ENCODE assay signal across 21 cellular contexts in the genomic region with DNA sequence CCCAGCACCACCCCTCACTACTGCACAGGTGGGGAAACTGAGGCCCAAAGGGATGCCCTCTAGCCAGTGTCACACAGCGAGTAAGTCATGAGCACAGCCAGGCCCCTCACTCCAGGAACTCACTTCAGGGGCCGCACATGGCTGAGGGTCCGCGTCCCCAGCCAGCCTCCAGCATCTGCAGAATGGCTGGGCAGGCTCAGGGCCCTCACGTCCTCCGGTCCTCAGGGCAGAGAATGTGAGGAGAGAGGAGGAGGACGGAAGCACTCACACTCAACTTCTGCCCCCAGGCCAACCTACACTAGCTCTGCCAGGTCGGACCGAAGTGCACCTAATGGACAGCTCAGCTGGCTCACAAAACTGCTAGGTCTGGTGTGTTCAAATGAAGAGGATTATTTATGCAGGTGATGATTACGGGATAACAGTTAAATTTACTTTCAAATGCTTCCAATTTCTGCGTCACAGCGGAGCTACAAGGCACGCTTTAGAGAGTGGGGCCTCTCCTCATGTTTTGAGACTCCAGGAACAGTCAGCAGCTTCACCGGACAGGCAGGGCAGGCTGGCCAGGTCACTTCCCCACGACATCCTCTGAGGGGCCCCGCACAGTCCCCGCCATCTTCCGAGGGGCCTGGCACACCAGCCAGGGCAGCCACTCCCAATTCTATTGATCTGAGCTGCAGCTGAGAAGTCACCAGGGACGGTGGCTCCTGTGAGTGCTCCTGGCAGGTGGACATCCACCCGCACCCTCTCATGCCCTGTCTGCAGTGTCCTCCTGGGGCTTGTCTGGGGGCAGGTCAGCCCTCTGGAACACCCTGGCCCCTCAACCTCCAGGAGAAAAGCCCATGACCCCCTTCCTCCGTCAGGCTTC. TPM values are rescaled to one million over a fixed set of nuclear protein-coding genes. Genes with fewer than 3 reads are reported as not detected.
A peak's percentile ranks its signal among the peaks of the same experiment; 100 is the strongest.
DNase-seq lines count a peak whose midpoint lies in the region; ATAC-seq and TF ChIP-seq lines count a peak whose summit lies in the region.
"Had no signal": no experiment of that assay in that cellular context is flagged by ENCODE, and none has a peak within 500 bp of the region (broad histone marks: within the 10 kb centered on the region; RNA-seq: fewer than 3 reads in every experiment).

No MANE protein-coding gene starts in this region.

- DNase-seq in right cardiac atrium = peak in 2 of 3 donors; percentile 6 to 26
- DNase-seq in left cardiac atrium = no peak
- DNase-seq in endodermal cell = no peak
- DNase-seq in nephron progenitor cell = peak; percentile 2
- DNase-seq in upper lobe of right lung = peak; percentile 41
- DNase-seq in SW 1271 (lab: John Stamatoyannopoulos, UW) = no peak
- DNase-seq in H7 = no peak
- DNase-seq: activated CD4-positive, alpha-beta T cell treated with anti-CD3 and anti-CD28 coated beads, Interleukin-2, amount 10 ng/mL, durations not matched to agents 7 days and 5 days; activated gamma-delta T cell treated with Interleukin-2 at 50 U/mL for 16 hours; amniotic stem cell; CD4-positive, alpha-beta memory T cell; DMS53; immature natural killer cell; KBM-7; NCI-H1436 treated with DMSO at 0.1 percent for 48 hours; NCI-H524 treated with DMSO at 0.1 percent for 48 hours had no signal

- H3K27ac Mint-ChIP-seq in endodermal cell = peak overlapping the region; percentile 63
- H3K27ac Mint-ChIP-seq in nephron progenitor cell = no peak overlapping the region
- H3K27ac Mint-ChIP-seq: activated CD4-positive, alpha-beta T cell treated with anti-CD3 and anti-CD28 coated beads, Interleukin-2, amount 10 ng/mL, durations not matched to agents 7 days and 5 days; immature natural killer cell; T-helper 17 cell had no signal

- WGBS in right cardiac atrium = 89% methylated on average over 21 of the region's 21 CpGs
- WGBS in endodermal cell (ENCODE audit: insufficient coverage in 1 of 2, insufficient read length in 1 of 2), 2 experiments = 89 to 95% methylated on average over 13 to 21 of the region's 21 CpGs

- H3K9me3 Mint-ChIP-seq in endodermal cell (no peaks in the 10 kb centered on the region), nephron progenitor cell (no peaks in the 10 kb centered on the region)
- H3K9me3 Mint-ChIP-seq: activated CD4-positive, alpha-beta T cell treated with anti-CD3 and anti-CD28 coated beads, Interleukin-2, amount 10 ng/mL, durations not matched to agents 7 days and 5 days; CD4-positive, alpha-beta memory T cell; immature natural killer cell had no signal

- H3K27ac ChIP-seq in right cardiac atrium (ENCODE audit: low read length) (no peak overlapping the region), endodermal cell (ENCODE audit: low read depth, low read length) (peak overlapping the region; percentile 3), upper lobe of right lung (no peak overlapping the region)
- H3K27ac ChIP-seq: epithelial cell of prostate had no signal

- H3K4me1 Mint-ChIP-seq in endodermal cell (no peaks in the 10 kb centered on the region), nephron progenitor cell (peaks cover 81% of the 10 kb centered on the region)
- H3K4me1 Mint-ChIP-seq: activated CD4-positive, alpha-beta T cell treated with anti-CD3 and anti-CD28 coated beads, Interleukin-2, amount 10 ng/mL, durations not matched to agents 7 days and 5 days; CD4-positive, alpha-beta memory T cell; immature natural killer cell had no signal

- H3K4me3 ChIP-seq in right cardiac atrium (ENCODE audit: low read length) (no peak overlapping the region), endodermal cell (ENCODE audit: low read length) (no peak overlapping the region), upper lobe of right lung (no peak overlapping the region), H7 (ENCODE audit: insufficient read depth, low read depth, low read length) (no peak overlapping the region)
- H3K4me3 ChIP-seq: cardiac muscle cell had no signal

- H3K27me3 ChIP-seq in right cardiac atrium (ENCODE audit: control insufficient read depth, insufficient read depth) (no peaks in the 10 kb centered on the region), endodermal cell (ENCODE audit: control insufficient read depth, insufficient read depth, low read length, poor library complexity, severe bottlenecking) (no peaks in the 10 kb centered on the region), upper lobe of right lung (peaks cover 22% of the 10 kb centered on the region), H7 (ENCODE audit: control insufficient read depth, insufficient read depth, low read length) (no peaks in the 10 kb centered on the region)
- H3K27me3 ChIP-seq: cardiac muscle cell had no signal

- H3K4me3 Mint-ChIP-seq in endodermal cell = no peak overlapping the region
- no peak overlapping the region for H3K4me3 Mint-ChIP-seq in nephron progenitor cell
- H3K4me3 Mint-ChIP-seq: activated CD4-positive, alpha-beta T cell treated with anti-CD3 and anti-CD28 coated beads, Interleukin-2, amount 10 ng/mL, durations not matched to agents 7 days and 5 days; CD4-positive, alpha-beta memory T cell; immature natural killer cell had no signal

- no peaks in the 10 kb centered on the region for H3K4me1 ChIP-seq in right cardiac atrium (ENCODE audit: control insufficient read depth, insufficient read depth, low read length)
- no peaks in the 10 kb centered on the region for H3K4me1 ChIP-seq in endodermal cell (ENCODE audit: control insufficient read depth, insufficient read depth, low read length)
- no peaks in the 10 kb centered on the region for H3K4me1 ChIP-seq in upper lobe of right lung

- intact Hi-C loops in right cardiac atrium (cut with DNase I) = no loop called here
- intact Hi-C loops in left cardiac atrium (cut with DNase I) = no loop called here
- intact Hi-C loops in upper lobe of right lung (cut with DNase I) = no loop called here

- ATAC-seq in right cardiac atrium (no peak), left cardiac atrium (no peak), upper lobe of right lung (no peak), GM21786 (IDR thresholded peaks at IDR 0.05; ENCODE audit: unreplicated experiment) (no peak)
- ATAC-seq: T-helper 17 cell had no signal

- peaks cover 2% of the 10 kb centered on the region for H3K36me3 Mint-ChIP-seq in endodermal cell (ENCODE audit: low read depth)
- H3K36me3 Mint-ChIP-seq in nephron progenitor cell (ENCODE audit: low read depth) = no peaks in the 10 kb centered on the region
- H3K36me3 Mint-ChIP-seq: CD4-positive, alpha-beta memory T cell; immature natural killer cell had no signal

- peaks cover 7% of the 10 kb centered on the region for H3K36me3 ChIP-seq in endodermal cell (ENCODE audit: control insufficient read depth, insufficient read depth, low read length)
- no peaks in the 10 kb centered on the region for H3K36me3 ChIP-seq in upper lobe of right lung
- H3K36me3 ChIP-seq in H7 (replicated peaks; ENCODE audit: control insufficient read depth, insufficient read depth, low read length) = peaks cover 30% of the 10 kb centered on the region
- H3K36me3 ChIP-seq: cardiac muscle cell had no signal

- H3K9me3 ChIP-seq in right cardiac atrium (ENCODE audit: control insufficient read depth, low read length) (no peaks in the 10 kb centered on the region), endodermal cell (ENCODE audit: control insufficient read depth, low read length) (no peaks in the 10 kb centered on the region), upper lobe of right lung (no peaks in the 10 kb centered on the region)

- TF ChIP-seq CTCF in endodermal cell (conservative IDR thresholded peaks at IDR 0.05) (no peak), nephron progenitor cell (IDR thresholded peaks at IDR 0.05) (no peak), upper lobe of right lung (IDR thresholded peaks at IDR 0.05) (no peak)

- no peaks in the 10 kb centered on the region for H3K27me3 Mint-ChIP-seq in endodermal cell (ENCODE audit: insufficient read depth)
- H3K27me3 Mint-ChIP-seq in nephron progenitor cell (ENCODE audit: low read depth, poor library complexity) = peaks cover 16% of the 10 kb centered on the region
- H3K27me3 Mint-ChIP-seq: activated CD4-positive, alpha-beta T cell treated with anti-CD3 and anti-CD28 coated beads, Interleukin-2, amount 10 ng/mL, durations not matched to agents 7 days and 5 days had no signal

- H3K9ac ChIP-seq in endodermal cell (ENCODE audit: extremely low read depth, low read length, poor library complexity, severe bottlenecking) = no peak overlapping the region

RNA-seq across cellular contexts. Expression of gene KIF1A, which starts 26.5 kb away (rescaled TPM):
- total RNA-seq in right cardiac atrium (10 to 100 TPM; 45.3 to 83.0 (median 66.9) TPM), left cardiac atrium (10 to 100 TPM; 27.4 to 51.5 TPM), endodermal cell (10 to 100 TPM; 58.8 to 83.1 TPM), upper lobe of right lung (0.81 TPM)
- 45.7 TPM for polyA plus RNA-seq in right cardiac atrium
- 48.4 TPM for polyA plus RNA-seq in endodermal cell (2013, experiment 1 of 2)
- polyA plus RNA-seq in endodermal cell (2013, experiment 2 of 2) = 41.1 TPM
- total RNA-seq in H7 (2014; rRNA removed; shearing (Covaris generic)) = 46.8 and 51.6 TPM in 2 replicates
- total RNA-seq: CD4-positive, alpha-beta memory T cell; HT-29 had no signal
- polyA plus RNA-seq: CD4-positive, alpha-beta memory T cell; immature natural killer cell had no signal

Comparison
In these comparisons a context has a peak if more than half of its experiments do, and no peak if none do; other contexts are left out.
1. DNase-seq: peak in right cardiac atrium (2 of 3), nephron progenitor cell (single experiment) and upper lobe of right lung (single experiment); none in left cardiac atrium (single experiment), endodermal cell (single experiment), SW 1271 (0 of 2) and H7 (single experiment).
2. RNA of gene KIF1A, which starts 26.5 kb away (total RNA-seq): 58.8 to 83.1 TPM in endodermal cell, 45.3 to 83.0 TPM in right cardiac atrium, 46.8 to 51.6 TPM in H7 and 27.4 to 51.5 TPM in left cardiac atrium; 0.81 TPM in upper lobe of right lung (single experiment); every median in the first group is over 10 times any median in the second.